Comparison of ENCODE assay signal across 8 cellular contexts in genomic region chr19:39125199-39125553, GRCh38. TPM values are rescaled to one million over a fixed set of nuclear protein-coding genes. Genes with fewer than 3 reads are reported as not detected.
A peak's percentile ranks its signal among the peaks of the same experiment; 100 is the strongest.
DNase-seq lines count a peak whose midpoint lies in the region; ATAC-seq and TF ChIP-seq lines count a peak whose summit lies in the region.

No MANE protein-coding gene starts in this region.

- TF ChIP-seq CTCF in MM.1S (IDR thresholded peaks at IDR 0.05; ENCODE audit: low read length) (no peak), dorsolateral prefrontal cortex (IDR thresholded peaks at IDR 0.05 in 54 of 56, conservative IDR thresholded peaks at IDR 0.05 in 2 of 56; ENCODE audit: low read depth in 1 of 56, partially characterized antibody in 56 of 56) (no peak), neural cell (IDR thresholded peaks at IDR 0.05; ENCODE audit: poor library complexity, severe bottlenecking) (no peak)

- H3F3A ChIP-seq in MM.1S (ENCODE audit: insufficient read depth, low read length) (no peaks in the 10 kb centered on the region), neural cell (ENCODE audit: insufficient read depth, low read length, poor library complexity, severe bottlenecking) (no peaks in the 10 kb centered on the region)

- DNase-seq in MM.1S (no peak), dorsolateral prefrontal cortex (no peak), NCI-H146 (lab: John Stamatoyannopoulos, UW) (no peak)
- DNase-seq in stimulated activated CD8-positive, alpha-beta memory T cell treated with anti-CD3 and anti-CD28 coated beads, Interleukin-4, amount 100 ng/mL, for 48 hours = no peak

- H3K79me2 ChIP-seq in MM.1S (ENCODE audit: low read length) = peaks cover 41% of the 10 kb centered on the region
- H3K79me2 ChIP-seq in neural cell (replicated peaks; ENCODE audit: insufficient read depth, low read length) = peaks cover 22% of the 10 kb centered on the region

- peaks cover 30% of the 10 kb centered on the region for H4K20me1 ChIP-seq in BLaER1
- H4K20me1 ChIP-seq in MM.1S (ENCODE audit: insufficient read depth, low read length) = no peaks in the 10 kb centered on the region
- no peaks in the 10 kb centered on the region for H4K20me1 ChIP-seq in neural cell (ENCODE audit: insufficient read depth)

- H3K27me3 ChIP-seq in BLaER1 = no peaks in the 10 kb centered on the region
- H3K27me3 ChIP-seq in MM.1S (replicated peaks; ENCODE audit: insufficient read depth, low read length) = no peaks in the 10 kb centered on the region; the same call in 1 of the 2 replicates
- no peaks in the 10 kb centered on the region for H3K27me3 ChIP-seq in dorsolateral prefrontal cortex
- H3K27me3 ChIP-seq in neural cell (ENCODE audit: insufficient read depth, low read depth, low read length) = no peaks in the 10 kb centered on the region

- H3K4me3 ChIP-seq in BLaER1 = peak overlapping the region; percentile 89
- peak overlapping the region; percentile 92 for H3K4me3 ChIP-seq in MM.1S (ENCODE audit: low read length)
- H3K4me3 ChIP-seq in dorsolateral prefrontal cortex = peak overlapping the region; percentile 42 to 97 (median 88)
- H3K4me3 ChIP-seq in neural cell (ENCODE audit: low read length) = peak overlapping the region; percentile 86

- no peak for TF ChIP-seq EP300 in neural cell (conservative IDR thresholded peaks at IDR 0.05; ENCODE audit: poor library complexity, severe bottlenecking)

- H2AFZ ChIP-seq in MM.1S (ENCODE audit: low read length) (peak overlapping the region; percentile 84), neural cell (ENCODE audit: low read depth, low read length) (no peak overlapping the region)

- H3K4me1 ChIP-seq in BLaER1 = peaks cover 56% of the 10 kb centered on the region
- peaks cover 9% of the 10 kb centered on the region; the same call in 1 of the 2 replicates for H3K4me1 ChIP-seq in MM.1S (ENCODE audit: low read length)

- TF ChIP-seq RAD21 in neural cell (conservative IDR thresholded peaks at IDR 0.05) = no peak

- H3K9ac ChIP-seq in BLaER1 (peak overlapping the region; percentile 85; the same call in 1 of the 2 replicates), MM.1S (ENCODE audit: low read length) (peak overlapping the region; percentile 41; the same call in 1 of the 2 replicates), neural cell (ENCODE audit: low read length) (peak overlapping the region; percentile 26)

- no peaks in the 10 kb centered on the region for H3K9me3 ChIP-seq in BLaER1
- H3K9me3 ChIP-seq in MM.1S (replicated peaks; ENCODE audit: insufficient read depth, low read length) = no peaks in the 10 kb centered on the region
- no peaks in the 10 kb centered on the region for H3K9me3 ChIP-seq in neural cell (ENCODE audit: low read length)

- intact Hi-C loops in dorsolateral prefrontal cortex (cut with DNase I) = loop anchor here (1.0 to 10.0 kb wide), 6 partner anchors 60 to 420 kb away; partner anchors contain the start of genes EID2 (in 1 of the 2) and FBXO17 (in 1 of the 2)

- H3K4me2 ChIP-seq in BLaER1 = peak overlapping the region; percentile 99
- peak overlapping the region; percentile 63 for H3K4me2 ChIP-seq in MM.1S (ENCODE audit: low read depth, low read length)
- no peak overlapping the region for H3K4me2 ChIP-seq in neural cell (ENCODE audit: low read length)

- H3K36me3 ChIP-seq in BLaER1 = no peaks in the 10 kb centered on the region
- H3K36me3 ChIP-seq in MM.1S (replicated peaks; ENCODE audit: insufficient read depth, low read length) = no peaks in the 10 kb centered on the region
- no peaks in the 10 kb centered on the region for H3K36me3 ChIP-seq in neural cell (ENCODE audit: insufficient read depth, low read length)

- no peaks in the 10 kb centered on the region for H3K9me2 ChIP-seq in MM.1S (replicated peaks; ENCODE audit: insufficient read depth, low read length)
- no peaks in the 10 kb centered on the region for H3K9me2 ChIP-seq in neural cell (ENCODE audit: insufficient read depth, low read length)

- no peak for ATAC-seq in GM21515 (IDR thresholded peaks at IDR 0.05; ENCODE audit: unreplicated experiment)
- no peak for ATAC-seq in GM18519 (IDR thresholded peaks at IDR 0.05; ENCODE audit: low FRiP score, unreplicated experiment)

- no peak overlapping the region; the same call in 1 of the 2 replicates for H3K27ac ChIP-seq in BLaER1
- H3K27ac ChIP-seq in MM.1S (ENCODE audit: low read length) = no peak overlapping the region
- peak overlapping the region in 55 of 59 donors; percentile 29 to 94 (median 82) for H3K27ac ChIP-seq in dorsolateral prefrontal cortex
- no peak overlapping the region for H3K27ac ChIP-seq in neural cell (ENCODE audit: low read length)

TF ChIP-seq in neural cell, 6 proteins besides CTCF, POLR2A, EP300 and RAD21:
- no peak for TF ChIP-seq SMC3 (conservative IDR thresholded peaks at IDR 0.05; ENCODE audit: poor library complexity)
- no peak for TF ChIP-seq REST (IDR thresholded peaks at IDR 0.05; ENCODE audit: borderline replicate concordance)
- TF ChIP-seq POLR2AphosphoS5 (IDR thresholded peaks at IDR 0.05) = no peak
- no peak for TF ChIP-seq TAF1 (IDR thresholded peaks at IDR 0.05; ENCODE audit: low read depth)
- TF ChIP-seq EZH2 (IDR thresholded peaks at IDR 0.05; ENCODE audit: borderline replicate concordance, insufficient read depth, low read length, poor library complexity, severe bottlenecking) = no peak
- no peak for TF ChIP-seq MXI1 (conservative IDR thresholded peaks at IDR 0.05; ENCODE audit: poor library complexity, severe bottlenecking)

RNA-seq across cellular contexts. Expression of gene PAK4, which starts 0.4 kb away (rescaled TPM):
- total RNA-seq in dorsolateral prefrontal cortex = 10 to 100 TPM; 16.4 to 55.2 (median 25.7) TPM
- polyA plus RNA-seq in neural cell = 5.4 and 7.2 TPM in 2 replicates
- polyA minus RNA-seq in neural cell = 5.6 and 7.8 TPM in 2 replicates

RNA-seq across cellular contexts. Expression of gene ACP7, which starts 41.0 kb away (rescaled TPM):
- total RNA-seq in dorsolateral prefrontal cortex = 10 to 100 TPM in 2 of 120 experiments, 1 to 10 TPM in 106, under 1 TPM in 12; 0.15 to 17.0 (median 2.5) TPM
- polyA plus RNA-seq in neural cell = not detected in 2 replicates
- not detected in 2 replicates for polyA minus RNA-seq in neural cell

Comparison
In these comparisons a context has a peak if more than half of its experiments do, and no peak if none do; other contexts are left out.
1. H3K27ac ChIP-seq: peak in dorsolateral prefrontal cortex (55 of 59); none in BLaER1 (single experiment), MM.1S (single experiment) and neural cell (single experiment).
2. H3K9ac ChIP-seq: peak in every context shown above with its lines; median percentile 85 in BLaER1; 41 in MM.1S; 26 in neural cell.
3. Peak in every context shown above with its lines, with median percentiles within 50 percentile points of each other: H3K4me3 ChIP-seq.